Comparison of ENCODE assay signal across 14 cellular contexts in the genomic region with DNA sequence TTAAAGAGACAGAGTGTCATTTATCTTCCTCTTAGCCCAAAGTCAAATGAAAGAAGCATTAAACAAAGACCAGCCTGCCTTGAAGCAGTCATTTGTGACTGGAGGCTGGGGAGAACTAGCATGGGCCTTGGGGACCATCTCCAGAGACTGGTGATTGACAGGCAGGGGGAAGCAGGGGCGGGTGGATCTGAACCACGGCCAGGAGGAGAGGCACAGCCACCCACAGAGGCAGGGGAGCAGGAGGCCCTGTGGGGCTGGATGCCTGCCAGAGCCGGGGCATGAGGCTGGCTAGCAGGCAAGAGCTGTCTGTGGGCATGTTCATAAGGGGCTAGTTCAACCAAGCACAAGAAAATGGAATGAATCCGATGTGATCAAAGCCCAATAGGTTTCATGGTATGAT.
DNase-seq lines count a peak whose midpoint lies in the region; ATAC-seq and TF ChIP-seq lines count a peak whose summit lies in the region.
"Had no signal": no experiment of that assay in that cellular context is flagged by ENCODE, and none has a peak within 500 bp of the region (broad histone marks: within the 10 kb centered on the region; RNA-seq: fewer than 3 reads in every experiment).

No MANE protein-coding gene starts in this region.

- no peak overlapping the region for H3K14ac ChIP-seq in neuronal stem cell (ENCODE audit: low read length)

- H2BK15ac ChIP-seq in neuronal stem cell (ENCODE audit: low read length) = peak overlapping the region; percentile 38

- no peaks in the 10 kb centered on the region for H3K79me2 ChIP-seq in DND-41 (ENCODE audit: insufficient read depth, low read length)

- CTCF ChIA-PET in WTC11 (lab: Charles Lee) = no interaction called here

- H2AFZ ChIP-seq in DND-41 (ENCODE audit: low read depth, low read length) (no peak overlapping the region), neuronal stem cell (ENCODE audit: low read length) (no peak overlapping the region)

- no peak overlapping the region for H3K9ac ChIP-seq in DND-41 (ENCODE audit: low read depth, low read length)
- H3K9ac ChIP-seq in neuronal stem cell (ENCODE audit: low read depth, low read length, poor library complexity) = no peak overlapping the region

- H3K36me3 ChIP-seq in DND-41 (ENCODE audit: insufficient read depth, low read length) (no peaks in the 10 kb centered on the region), neuronal stem cell (replicated peaks in 1 of 2; ENCODE audit: control insufficient read depth in 2 of 2, insufficient read depth in 2 of 2, low read length in 2 of 2) (no peaks in the 10 kb centered on the region)
- H3K36me3 ChIP-seq: cardiac muscle cell had no signal

- H4K91ac ChIP-seq in neuronal stem cell (ENCODE audit: low read depth, low read length, poor library complexity) = no peak overlapping the region

- no peaks in the 10 kb centered on the region for H3K4me1 ChIP-seq in DND-41 (ENCODE audit: insufficient read depth, low read length)
- H3K4me1 ChIP-seq in neuronal stem cell (ENCODE audit: control insufficient read depth in 2 of 2, insufficient read depth in 1 of 2, low read depth in 1 of 2, low read length in 2 of 2) = peaks cover 25 to 30% of the 10 kb centered on the region in 2 donors

- H3K23ac ChIP-seq in neuronal stem cell (ENCODE audit: low read depth, low read length, poor library complexity) = no peak overlapping the region

- H2BK120ac ChIP-seq in neuronal stem cell (ENCODE audit: low read depth, low read length) = no peak overlapping the region

- peak overlapping the region; percentile 57 for H3K18ac ChIP-seq in neuronal stem cell (ENCODE audit: low read length)

- DNase-seq in DND-41 = peak; percentile 10
- peak; percentile 11 for DNase-seq in NCI-H1417 treated with DMSO at 0.1 percent for 48 hours (lab: John Stamatoyannopoulos, UW)
- DNase-seq in amygdala (lab: John Stamatoyannopoulos, UW) = peak in 29 of 56 donors; percentile 10 to 72 (median 35)
- DNase-seq in neuronal stem cell (ENCODE audit: low spot score) = no peak
- no peak for DNase-seq in SIG-M5 treated with dmso at 0.1 percent for 504 hours (lab: John Stamatoyannopoulos, UW; ENCODE audit: unreplicated experiment)
- DNase-seq in WTC11 (ENCODE audit: low spot score) = no peak
- DNase-seq: HCEC 1CT, mesendoderm, NCI-H524 treated with DMSO at 0.1 percent for 48 hours, T-helper 2 cell had no signal

- ATAC-seq in DND-41 (ENCODE audit: insufficient read depth, low read depth) (no peak), GM21619 (IDR thresholded peaks at IDR 0.05; ENCODE audit: unreplicated experiment) (no peak), GM21723 (IDR thresholded peaks at IDR 0.05; ENCODE audit: unreplicated experiment) (no peak), WTC11 (no peak)

- no peak overlapping the region for H4K8ac ChIP-seq in neuronal stem cell (ENCODE audit: low read depth, low read length)

- no peaks in the 10 kb centered on the region for H3K9me3 ChIP-seq in DND-41 (ENCODE audit: insufficient read depth, low read length, severe bottlenecking)
- H3K9me3 ChIP-seq in neuronal stem cell (replicated peaks in 1 of 2; ENCODE audit: control insufficient read depth in 2 of 2, insufficient read depth in 1 of 2, low read depth in 1 of 2, low read length in 2 of 2) = peaks cover 0 to 1% of the 10 kb centered on the region in 2 donors

- POLR2A ChIA-PET in WTC11 (lab: Charles Lee) = no interaction called here

- no peaks in the 10 kb centered on the region for H3K79me1 ChIP-seq in neuronal stem cell (ENCODE audit: low read depth, low read length)

- H3K27me3 Mint-ChIP-seq in WTC11 (ENCODE audit: low read depth) = no peaks in the 10 kb centered on the region

- no peaks in the 10 kb centered on the region for H4K20me1 ChIP-seq in DND-41 (ENCODE audit: insufficient read depth, low read length)

- no peaks in the 10 kb centered on the region for H3K36me3 Mint-ChIP-seq in WTC11

- no peak overlapping the region for H3K4me2 ChIP-seq in DND-41 (ENCODE audit: insufficient read depth, low read length)
- no peak overlapping the region for H3K4me2 ChIP-seq in neuronal stem cell (ENCODE audit: insufficient read depth, low read length, poor library complexity, severe bottlenecking)

- H2BK12ac ChIP-seq in neuronal stem cell (ENCODE audit: low read length) = no peak overlapping the region

- TF ChIP-seq CTCF in DND-41 (IDR thresholded peaks at IDR 0.05; ENCODE audit: borderline replicate concordance, extremely low read depth, low read length, poor library complexity, severe bottlenecking) (no peak), WTC11 (IDR thresholded peaks at IDR 0.05) (no peak)

- H3K27ac ChIP-seq in DND-41 (ENCODE audit: low read length) (no peak overlapping the region), neuronal stem cell (replicated peaks; ENCODE audit: low read length) (no peak overlapping the region)
- H3K27ac ChIP-seq: cardiac muscle cell had no signal

- peaks cover 46% of the 10 kb centered on the region for H3K4me1 Mint-ChIP-seq in WTC11

- H3K4me3 Mint-ChIP-seq in WTC11 = no peak overlapping the region

- H3K27me3 ChIP-seq in DND-41 (ENCODE audit: insufficient read depth, low read length, poor library complexity) (peaks cover 38% of the 10 kb centered on the region), neuronal stem cell (ENCODE audit: control insufficient read depth in 3 of 3, insufficient read depth in 3 of 3, low read depth in 1 of 3, low read length in 3 of 3) (no peaks in the 10 kb centered on the region)
- H3K27me3 ChIP-seq: cardiac muscle cell had no signal

- no peak overlapping the region for H3K27ac Mint-ChIP-seq in WTC11

- H2BK5ac ChIP-seq in neuronal stem cell (ENCODE audit: low read length) = no peak overlapping the region

- no peak overlapping the region for H3K4ac ChIP-seq in neuronal stem cell (ENCODE audit: low read length)

- no peak overlapping the region for H3K4me3 ChIP-seq in DND-41 (ENCODE audit: low read depth in 1 of 2, low read length in 2 of 2)
- H3K4me3 ChIP-seq in neuronal stem cell (ENCODE audit: low read length in 2 of 2) = no peak overlapping the region
- H3K4me3 ChIP-seq: cardiac muscle cell, skin epidermis had no signal

- no CpG with 5 or more reads among the region's 4 CpGs for WGBS in neuronal stem cell (ENCODE audit: extremely low coverage in 2 of 2, insufficient read length in 2 of 2, insufficient replicate concordance in 1 of 2), 2 donors

- H3K9me3 Mint-ChIP-seq in WTC11 = no peaks in the 10 kb centered on the region

- H2AK5ac ChIP-seq in neuronal stem cell (ENCODE audit: low read depth, low read length) = no peak overlapping the region

TF ChIP-seq in WTC11, 78 proteins besides CTCF, POLR2A, EP300 and RAD21 (continues in another document):
- TF ChIP-seq ESRRA (CRISPR knock-in tag; IDR thresholded peaks at IDR 0.05; ENCODE audit: borderline replicate concordance) (no peak), PRRX2 (CRISPR knock-in tag; IDR thresholded peaks at IDR 0.05) (no peak), CREM (CRISPR knock-in tag; IDR thresholded peaks at IDR 0.05) (no peak), AFF4 (CRISPR knock-in tag; IDR thresholded peaks at IDR 0.05; ENCODE audit: borderline replicate concordance) (no peak), ATF6 (CRISPR knock-in tag; IDR thresholded peaks at IDR 0.05) (no peak), FOXK1 (CRISPR knock-in tag; IDR thresholded peaks at IDR 0.05) (no peak), NFYB (CRISPR knock-in tag; conservative IDR thresholded peaks at IDR 0.05; ENCODE audit: low read depth) (no peak), JAZF1 (CRISPR knock-in tag; IDR thresholded peaks at IDR 0.05) (no peak)

Comparison
In these comparisons a context has a peak if more than half of its experiments do, and no peak if none do; other contexts are left out.
1. DNase-seq: peak in DND-41 (single experiment), NCI-H1417 treated with DMSO at 0.1 percent for 48 hours (single experiment) and amygdala (29 of 56); none in neuronal stem cell (single experiment), SIG-M5 treated with dmso at 0.1 percent for 504 hours (single experiment) and WTC11 (single experiment).